Comparison of ENCODE assay signal across 1 cellular context in the genomic region with DNA sequence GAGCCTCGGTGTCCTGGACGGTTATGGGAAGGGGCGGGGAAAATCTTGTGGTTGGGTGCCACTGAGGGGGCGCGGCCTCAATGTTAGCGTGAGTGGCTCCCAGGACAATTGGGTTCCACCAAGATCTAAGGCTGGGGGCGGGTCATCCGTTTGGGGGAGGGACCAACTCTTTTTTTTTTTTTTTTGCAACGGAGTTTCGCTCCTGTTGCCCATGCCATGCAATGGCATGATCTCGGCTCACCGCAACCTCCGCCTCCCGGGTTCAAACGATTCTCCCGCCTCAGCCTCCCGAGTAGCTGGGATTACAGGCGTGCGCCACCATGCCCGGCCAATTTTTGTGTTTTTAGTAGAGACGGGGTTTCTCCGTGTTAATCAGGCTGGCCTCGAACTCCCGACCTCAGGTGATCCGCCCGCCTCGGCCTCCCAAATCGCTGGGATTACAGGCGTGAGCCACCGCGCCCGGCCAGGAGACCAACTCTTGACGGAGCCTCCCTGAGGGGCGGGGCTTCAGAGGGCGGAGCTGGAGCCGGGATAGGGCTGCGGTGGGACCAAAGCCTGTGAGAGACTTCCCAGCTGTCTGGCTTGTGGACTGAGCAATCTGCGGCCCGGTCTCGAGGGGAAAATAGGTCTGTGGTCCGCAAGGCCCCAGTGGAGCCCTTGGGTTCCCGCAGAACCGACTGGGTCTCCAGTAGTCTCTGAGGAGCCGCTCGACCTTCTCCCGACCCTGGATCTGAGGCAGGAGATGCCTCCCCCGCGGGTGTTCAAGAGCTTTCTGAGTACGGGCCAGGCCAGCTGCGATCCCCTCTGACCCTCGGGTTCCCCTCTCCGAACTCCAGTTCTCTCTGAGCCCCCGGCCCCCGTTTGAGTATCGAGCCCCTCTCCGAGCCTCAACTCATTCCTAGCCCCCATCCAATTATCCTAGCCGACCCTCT.
TF ChIP-seq lines count a peak whose summit lies in the region.

No MANE protein-coding gene starts in this region.

TF ChIP-seq in HEK293, 187 proteins besides CTCF, POLR2A, EP300 and RAD21 (continued from another document and continues in another):
- TF ChIP-seq, protein P1, sequence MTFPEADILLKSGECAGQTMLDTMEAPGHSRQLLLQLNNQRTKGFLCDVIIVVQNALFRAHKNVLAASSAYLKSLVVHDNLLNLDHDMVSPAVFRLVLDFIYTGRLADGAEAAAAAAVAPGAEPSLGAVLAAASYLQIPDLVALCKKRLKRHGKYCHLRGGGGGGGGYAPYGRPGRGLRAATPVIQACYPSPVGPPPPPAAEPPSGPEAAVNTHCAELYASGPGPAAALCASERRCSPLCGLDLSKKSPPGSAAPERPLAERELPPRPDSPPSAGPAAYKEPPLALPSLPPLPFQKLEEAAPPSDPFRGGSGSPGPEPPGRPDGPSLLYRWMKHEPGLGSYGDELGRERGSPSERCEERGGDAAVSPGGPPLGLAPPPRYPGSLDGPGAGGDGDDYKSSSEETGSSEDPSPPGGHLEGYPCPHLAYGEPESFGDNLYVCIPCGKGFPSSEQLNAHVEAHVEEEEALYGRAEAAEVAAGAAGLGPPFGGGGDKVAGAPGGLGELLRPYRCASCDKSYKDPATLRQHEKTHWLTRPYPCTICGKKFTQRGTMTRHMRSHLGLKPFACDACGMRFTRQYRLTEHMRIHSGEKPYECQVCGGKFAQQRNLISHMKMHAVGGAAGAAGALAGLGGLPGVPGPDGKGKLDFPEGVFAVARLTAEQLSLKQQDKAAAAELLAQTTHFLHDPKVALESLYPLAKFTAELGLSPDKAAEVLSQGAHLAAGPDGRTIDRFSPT (tag by site-specific recombination; IDR thresholded peaks at IDR 0.05) = peak; percentile 55
- no peak; the same call in 1 of the 2 replicates for TF ChIP-seq OSR2 (tag by site-specific recombination; IDR thresholded peaks at IDR 0.05)
- TF ChIP-seq ZFP37 (tag by site-specific recombination; IDR thresholded peaks at IDR 0.05) = no peak
- no peak for TF ChIP-seq ZNF560 (tag by site-specific recombination; IDR thresholded peaks at IDR 0.05; ENCODE audit: borderline replicate concordance)
- TF ChIP-seq ZNF660 (tag by site-specific recombination; IDR thresholded peaks at IDR 0.05) = no peak
- TF ChIP-seq ZNF223 (tag by site-specific recombination; IDR thresholded peaks at IDR 0.05) = no peak
- TF ChIP-seq ZNF514 (tag by site-specific recombination; IDR thresholded peaks at IDR 0.05) = no peak
- TF ChIP-seq, protein P2, sequence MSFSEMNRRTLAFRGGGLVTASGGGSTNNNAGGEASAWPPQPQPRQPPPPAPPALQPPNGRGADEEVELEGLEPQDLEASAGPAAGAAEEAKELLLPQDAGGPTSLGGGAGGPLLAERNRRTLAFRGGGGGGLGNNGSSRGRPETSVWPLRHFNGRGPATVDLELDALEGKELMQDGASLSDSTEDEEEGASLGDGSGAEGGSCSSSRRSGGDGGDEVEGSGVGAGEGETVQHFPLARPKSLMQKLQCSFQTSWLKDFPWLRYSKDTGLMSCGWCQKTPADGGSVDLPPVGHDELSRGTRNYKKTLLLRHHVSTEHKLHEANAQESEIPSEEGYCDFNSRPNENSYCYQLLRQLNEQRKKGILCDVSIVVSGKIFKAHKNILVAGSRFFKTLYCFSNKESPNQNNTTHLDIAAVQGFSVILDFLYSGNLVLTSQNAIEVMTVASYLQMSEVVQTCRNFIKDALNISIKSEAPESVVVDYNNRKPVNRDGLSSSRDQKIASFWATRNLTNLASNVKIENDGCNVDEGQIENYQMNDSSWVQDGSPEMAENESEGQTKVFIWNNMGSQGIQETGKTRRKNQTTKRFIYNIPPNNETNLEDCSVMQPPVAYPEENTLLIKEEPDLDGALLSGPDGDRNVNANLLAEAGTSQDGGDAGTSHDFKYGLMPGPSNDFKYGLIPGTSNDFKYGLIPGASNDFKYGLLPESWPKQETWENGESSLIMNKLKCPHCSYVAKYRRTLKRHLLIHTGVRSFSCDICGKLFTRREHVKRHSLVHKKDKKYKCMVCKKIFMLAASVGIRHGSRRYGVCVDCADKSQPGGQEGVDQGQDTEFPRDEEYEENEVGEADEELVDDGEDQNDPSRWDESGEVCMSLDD (tag by site-specific recombination; IDR thresholded peaks at IDR 0.05) = peak; percentile 69
- TF ChIP-seq ZNF48 (tag by site-specific recombination; IDR thresholded peaks at IDR 0.05) = no peak
- TF ChIP-seq ZBTB20 (tag by site-specific recombination; IDR thresholded peaks at IDR 0.05) = no peak
- peak; percentile 97 for TF ChIP-seq ZSCAN23 (tag by site-specific recombination; IDR thresholded peaks at IDR 0.05)
- no peak for TF ChIP-seq ZNF266 (tag by site-specific recombination; IDR thresholded peaks at IDR 0.05; ENCODE audit: low read depth)
- no peak for TF ChIP-seq ZNF354C (tag by site-specific recombination; IDR thresholded peaks at IDR 0.05; ENCODE audit: borderline replicate concordance, low read depth)
- TF ChIP-seq, protein P3, sequence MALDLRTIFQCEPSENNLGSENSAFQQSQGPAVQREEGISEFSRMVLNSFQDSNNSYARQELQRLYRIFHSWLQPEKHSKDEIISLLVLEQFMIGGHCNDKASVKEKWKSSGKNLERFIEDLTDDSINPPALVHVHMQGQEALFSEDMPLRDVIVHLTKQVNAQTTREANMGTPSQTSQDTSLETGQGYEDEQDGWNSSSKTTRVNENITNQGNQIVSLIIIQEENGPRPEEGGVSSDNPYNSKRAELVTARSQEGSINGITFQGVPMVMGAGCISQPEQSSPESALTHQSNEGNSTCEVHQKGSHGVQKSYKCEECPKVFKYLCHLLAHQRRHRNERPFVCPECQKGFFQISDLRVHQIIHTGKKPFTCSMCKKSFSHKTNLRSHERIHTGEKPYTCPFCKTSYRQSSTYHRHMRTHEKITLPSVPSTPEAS (tag by site-specific recombination; IDR thresholded peaks at IDR 0.05) = no peak
- TF ChIP-seq, protein P4, sequence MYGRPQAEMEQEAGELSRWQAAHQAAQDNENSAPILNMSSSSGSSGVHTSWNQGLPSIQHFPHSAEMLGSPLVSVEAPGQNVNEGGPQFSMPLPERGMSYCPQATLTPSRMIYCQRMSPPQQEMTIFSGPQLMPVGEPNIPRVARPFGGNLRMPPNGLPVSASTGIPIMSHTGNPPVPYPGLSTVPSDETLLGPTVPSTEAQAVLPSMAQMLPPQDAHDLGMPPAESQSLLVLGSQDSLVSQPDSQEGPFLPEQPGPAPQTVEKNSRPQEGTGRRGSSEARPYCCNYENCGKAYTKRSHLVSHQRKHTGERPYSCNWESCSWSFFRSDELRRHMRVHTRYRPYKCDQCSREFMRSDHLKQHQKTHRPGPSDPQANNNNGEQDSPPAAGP (tag by site-specific recombination; IDR thresholded peaks at IDR 0.05) = peak; percentile 44
- TF ChIP-seq, protein P5, sequence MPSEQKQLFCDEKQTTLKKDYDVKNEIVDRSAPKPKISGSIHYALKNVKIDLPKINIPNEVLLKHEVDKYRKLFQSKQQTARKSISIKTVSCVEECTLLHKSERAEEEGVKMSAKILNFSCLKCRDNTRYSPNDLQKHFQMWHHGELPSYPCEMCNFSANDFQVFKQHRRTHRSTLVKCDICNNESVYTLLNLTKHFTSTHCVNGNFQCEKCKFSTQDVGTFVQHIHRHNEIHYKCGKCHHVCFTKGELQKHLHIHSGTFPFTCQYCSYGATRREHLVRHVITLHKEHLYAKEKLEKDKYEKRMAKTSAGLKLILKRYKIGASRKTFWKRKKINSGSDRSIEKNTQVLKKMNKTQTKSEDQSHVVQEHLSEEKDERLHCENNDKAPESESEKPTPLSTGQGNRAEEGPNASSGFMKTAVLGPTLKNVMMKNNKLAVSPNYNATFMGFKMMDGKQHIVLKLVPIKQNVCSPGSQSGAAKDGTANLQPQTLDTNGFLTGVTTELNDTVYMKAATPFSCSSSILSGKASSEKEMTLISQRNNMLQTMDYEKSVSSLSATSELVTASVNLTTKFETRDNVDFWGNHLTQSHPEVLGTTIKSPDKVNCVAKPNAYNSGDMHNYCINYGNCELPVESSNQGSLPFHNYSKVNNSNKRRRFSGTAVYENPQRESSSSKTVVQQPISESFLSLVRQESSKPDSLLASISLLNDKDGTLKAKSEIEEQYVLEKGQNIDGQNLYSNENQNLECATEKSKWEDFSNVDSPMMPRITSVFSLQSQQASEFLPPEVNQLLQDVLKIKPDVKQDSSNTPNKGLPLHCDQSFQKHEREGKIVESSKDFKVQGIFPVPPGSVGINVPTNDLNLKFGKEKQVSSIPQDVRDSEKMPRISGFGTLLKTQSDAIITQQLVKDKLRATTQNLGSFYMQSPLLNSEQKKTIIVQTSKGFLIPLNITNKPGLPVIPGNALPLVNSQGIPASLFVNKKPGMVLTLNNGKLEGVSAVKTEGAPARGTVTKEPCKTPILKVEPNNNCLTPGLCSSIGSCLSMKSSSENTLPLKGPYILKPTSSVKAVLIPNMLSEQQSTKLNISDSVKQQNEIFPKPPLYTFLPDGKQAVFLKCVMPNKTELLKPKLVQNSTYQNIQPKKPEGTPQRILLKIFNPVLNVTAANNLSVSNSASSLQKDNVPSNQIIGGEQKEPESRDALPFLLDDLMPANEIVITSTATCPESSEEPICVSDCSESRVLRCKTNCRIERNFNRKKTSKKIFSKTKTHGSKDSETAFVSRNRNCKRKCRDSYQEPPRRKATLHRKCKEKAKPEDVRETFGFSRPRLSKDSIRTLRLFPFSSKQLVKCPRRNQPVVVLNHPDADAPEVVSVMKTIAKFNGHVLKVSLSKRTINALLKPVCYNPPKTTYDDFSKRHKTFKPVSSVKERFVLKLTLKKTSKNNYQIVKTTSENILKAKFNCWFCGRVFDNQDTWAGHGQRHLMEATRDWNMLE (tag by site-specific recombination; conservative IDR thresholded peaks at IDR 0.05; ENCODE audit: low read depth) = no peak
- no peak for TF ChIP-seq ZNF707 (tag by site-specific recombination; IDR thresholded peaks at IDR 0.05)
- TF ChIP-seq, protein P6, sequence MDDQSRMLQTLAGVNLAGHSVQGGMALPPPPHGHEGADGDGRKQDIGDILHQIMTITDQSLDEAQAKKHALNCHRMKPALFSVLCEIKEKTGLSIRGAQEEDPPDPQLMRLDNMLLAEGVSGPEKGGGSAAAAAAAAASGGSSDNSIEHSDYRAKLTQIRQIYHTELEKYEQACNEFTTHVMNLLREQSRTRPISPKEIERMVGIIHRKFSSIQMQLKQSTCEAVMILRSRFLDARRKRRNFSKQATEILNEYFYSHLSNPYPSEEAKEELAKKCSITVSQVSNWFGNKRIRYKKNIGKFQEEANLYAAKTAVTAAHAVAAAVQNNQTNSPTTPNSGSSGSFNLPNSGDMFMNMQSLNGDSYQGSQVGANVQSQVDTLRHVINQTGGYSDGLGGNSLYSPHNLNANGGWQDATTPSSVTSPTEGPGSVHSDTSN (CRISPR knock-in tag; IDR thresholded peaks at IDR 0.05) = no peak
- TF ChIP-seq KLF10 (tag by site-specific recombination; IDR thresholded peaks at IDR 0.05) = peak; percentile 41; the same call in 1 of the 2 replicates
- no peak for TF ChIP-seq ZNF544 (tag by site-specific recombination; IDR thresholded peaks at IDR 0.05)
- TF ChIP-seq SCRT2 (tag by site-specific recombination; IDR thresholded peaks at IDR 0.05) = peak; percentile 83
- TF ChIP-seq KLF9 (tag by site-specific recombination; IDR thresholded peaks at IDR 0.05; ENCODE audit: low read depth) = peak; percentile 14
- TF ChIP-seq ZNF184 (tag by site-specific recombination; IDR thresholded peaks at IDR 0.05) = no peak; the same call in 1 of the 2 replicates
- TF ChIP-seq, protein P7, sequence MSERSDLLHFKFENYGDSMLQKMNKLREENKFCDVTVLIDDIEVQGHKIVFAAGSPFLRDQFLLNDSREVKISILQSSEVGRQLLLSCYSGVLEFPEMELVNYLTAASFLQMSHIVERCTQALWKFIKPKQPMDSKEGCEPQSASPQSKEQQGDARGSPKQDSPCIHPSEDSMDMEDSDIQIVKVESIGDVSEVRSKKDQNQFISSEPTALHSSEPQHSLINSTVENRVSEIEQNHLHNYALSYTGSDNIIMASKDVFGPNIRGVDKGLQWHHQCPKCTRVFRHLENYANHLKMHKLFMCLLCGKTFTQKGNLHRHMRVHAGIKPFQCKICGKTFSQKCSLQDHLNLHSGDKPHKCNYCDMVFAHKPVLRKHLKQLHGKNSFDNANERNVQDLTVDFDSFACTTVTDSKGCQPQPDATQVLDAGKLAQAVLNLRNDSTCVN (tag by site-specific recombination; optimal IDR thresholded peaks at IDR 0.05) = no peak
- TF ChIP-seq ZNF394 (tag by site-specific recombination; IDR thresholded peaks at IDR 0.05; ENCODE audit: borderline replicate concordance) = peak; percentile 74; the same call in 1 of the 2 replicates
- TF ChIP-seq, protein P8, sequence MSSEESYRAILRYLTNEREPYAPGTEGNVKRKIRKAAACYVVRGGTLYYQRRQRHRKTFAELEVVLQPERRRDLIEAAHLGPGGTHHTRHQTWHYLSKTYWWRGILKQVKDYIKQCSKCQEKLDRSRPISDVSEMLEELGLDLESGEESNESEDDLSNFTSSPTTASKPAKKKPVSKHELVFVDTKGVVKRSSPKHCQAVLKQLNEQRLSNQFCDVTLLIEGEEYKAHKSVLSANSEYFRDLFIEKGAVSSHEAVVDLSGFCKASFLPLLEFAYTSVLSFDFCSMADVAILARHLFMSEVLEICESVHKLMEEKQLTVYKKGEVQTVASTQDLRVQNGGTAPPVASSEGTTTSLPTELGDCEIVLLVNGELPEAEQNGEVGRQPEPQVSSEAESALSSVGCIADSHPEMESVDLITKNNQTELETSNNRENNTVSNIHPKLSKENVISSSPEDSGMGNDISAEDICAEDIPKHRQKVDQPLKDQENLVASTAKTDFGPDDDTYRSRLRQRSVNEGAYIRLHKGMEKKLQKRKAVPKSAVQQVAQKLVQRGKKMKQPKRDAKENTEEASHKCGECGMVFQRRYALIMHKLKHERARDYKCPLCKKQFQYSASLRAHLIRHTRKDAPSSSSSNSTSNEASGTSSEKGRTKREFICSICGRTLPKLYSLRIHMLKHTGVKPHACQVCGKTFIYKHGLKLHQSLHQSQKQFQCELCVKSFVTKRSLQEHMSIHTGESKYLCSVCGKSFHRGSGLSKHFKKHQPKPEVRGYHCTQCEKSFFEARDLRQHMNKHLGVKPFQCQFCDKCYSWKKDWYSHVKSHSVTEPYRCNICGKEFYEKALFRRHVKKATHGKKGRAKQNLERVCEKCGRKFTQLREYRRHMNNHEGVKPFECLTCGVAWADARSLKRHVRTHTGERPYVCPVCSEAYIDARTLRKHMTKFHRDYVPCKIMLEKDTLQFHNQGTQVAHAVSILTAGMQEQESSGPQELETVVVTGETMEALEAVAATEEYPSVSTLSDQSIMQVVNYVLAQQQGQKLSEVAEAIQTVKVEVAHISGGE (tag by site-specific recombination; conservative IDR thresholded peaks at IDR 0.05; ENCODE audit: low read depth) = no peak
- TF ChIP-seq ZNF114 (tag by site-specific recombination; IDR thresholded peaks at IDR 0.05) = no peak
- TF ChIP-seq, protein P9, sequence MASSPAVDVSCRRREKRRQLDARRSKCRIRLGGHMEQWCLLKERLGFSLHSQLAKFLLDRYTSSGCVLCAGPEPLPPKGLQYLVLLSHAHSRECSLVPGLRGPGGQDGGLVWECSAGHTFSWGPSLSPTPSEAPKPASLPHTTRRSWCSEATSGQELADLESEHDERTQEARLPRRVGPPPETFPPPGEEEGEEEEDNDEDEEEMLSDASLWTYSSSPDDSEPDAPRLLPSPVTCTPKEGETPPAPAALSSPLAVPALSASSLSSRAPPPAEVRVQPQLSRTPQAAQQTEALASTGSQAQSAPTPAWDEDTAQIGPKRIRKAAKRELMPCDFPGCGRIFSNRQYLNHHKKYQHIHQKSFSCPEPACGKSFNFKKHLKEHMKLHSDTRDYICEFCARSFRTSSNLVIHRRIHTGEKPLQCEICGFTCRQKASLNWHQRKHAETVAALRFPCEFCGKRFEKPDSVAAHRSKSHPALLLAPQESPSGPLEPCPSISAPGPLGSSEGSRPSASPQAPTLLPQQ (tag by site-specific recombination; IDR thresholded peaks at IDR 0.05) = no peak
- TF ChIP-seq ZNF24 (tag by site-specific recombination; IDR thresholded peaks at IDR 0.05) = peak; percentile 83; the same call in 1 of the 2 replicates
- no peak for TF ChIP-seq ZNF175 (tag by site-specific recombination; IDR thresholded peaks at IDR 0.05)
- TF ChIP-seq OVOL3 (tag by site-specific recombination; IDR thresholded peaks at IDR 0.05) = peak; percentile 42; the same call in 1 of the 2 replicates
- TF ChIP-seq FEZF1 (tag by site-specific recombination; IDR thresholded peaks at IDR 0.05) = no peak
- TF ChIP-seq ZNF433 (tag by site-specific recombination; IDR thresholded peaks at IDR 0.05; ENCODE audit: low read depth) = no peak
